In the genomic region with DNA sequence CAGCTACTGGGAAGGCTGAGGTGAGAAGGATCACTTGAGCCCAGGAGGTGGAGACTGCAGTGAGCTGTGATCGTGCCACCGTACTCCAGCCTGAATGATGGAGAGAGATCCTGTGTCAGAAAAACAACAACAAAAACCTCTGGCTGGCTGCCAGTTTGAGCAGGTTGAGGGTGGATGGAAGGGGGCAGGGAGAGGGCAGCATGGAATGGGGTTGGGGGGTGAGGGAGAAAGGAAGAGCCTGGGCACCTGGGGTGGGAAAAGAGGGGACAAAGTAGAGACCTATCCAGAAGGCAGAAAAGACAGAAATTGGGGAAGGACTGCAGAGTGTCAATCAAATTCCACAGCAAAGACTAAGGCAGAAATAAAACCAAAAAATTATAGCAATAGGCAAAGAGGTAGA, we compare ENCODE assay signal across 8 cellular contexts. TPM values are rescaled to one million over a fixed set of nuclear protein-coding genes. Genes with fewer than 3 reads are reported as not detected.
DNase-seq lines count a peak whose midpoint lies in the region; TF ChIP-seq lines count a peak whose summit lies in the region.

No MANE protein-coding gene starts in this region.

- peak overlapping the region; percentile 93 for H3K4me3 Mint-ChIP-seq in MCF 10A (ENCODE audit: unreplicated experiment)

- H3K4me1 Mint-ChIP-seq in MCF 10A (ENCODE audit: insufficient read depth, unreplicated experiment) = peaks cover 39% of the 10 kb centered on the region

- DNase-seq in NCI-H1092 treated with DMSO at 0.1 percent for 48 hours (lab: John Stamatoyannopoulos, UW) = peak; percentile 3
- no peak for DNase-seq in NCI-H1092 (lab: John Stamatoyannopoulos, UW)
- DNase-seq in NCI-H2107 treated with DMSO at 0.1 percent for 48 hours (lab: John Stamatoyannopoulos, UW; ENCODE audit: unreplicated experiment) = peak; percentile 81
- peak; percentile 47 for DNase-seq in MCF 10A (ENCODE audit: unreplicated experiment)
- no peak for DNase-seq in skeletal muscle cell (ENCODE audit: low read depth)
- no peak for DNase-seq in kidney glomerular epithelial cell (lab: John Stamatoyannopoulos, UW)
- DNase-seq in kidney tubule cell (ENCODE audit: low spot score) = no peak
- DNase-seq in NCI-H1930 (lab: John Stamatoyannopoulos, UW) = no peak

- BruUV-seq in MCF 10A (replicated peaks; lab: Mats Ljungman, UMichigan) = no TSS peak

- peaks cover 77% of the 10 kb centered on the region for H3K36me3 Mint-ChIP-seq in MCF 10A (ENCODE audit: insufficient read depth, unreplicated experiment)

- peak overlapping the region; percentile 84 for H3K4me3 ChIP-seq in skeletal muscle cell (ENCODE audit: low read depth, low read length)

- POLR2A ChIA-PET in MCF 10A (lab: Yijun Ruan, JAX) = interaction anchor here (0.6 to 6.9 kb wide), 9 partner anchors 9 to 442 kb away, joined by 3 to 147 read pairs (median 4); partner anchors contain the start of gene ZC3H4

- no peaks in the 10 kb centered on the region for H3K9me3 Mint-ChIP-seq in MCF 10A (ENCODE audit: unreplicated experiment)

- no peak for TF ChIP-seq CTCF in MCF 10A (IDR thresholded peaks at IDR 0.05; ENCODE audit: unreplicated experiment)

- peak overlapping the region; percentile 94 for H3K27ac Mint-ChIP-seq in MCF 10A (ENCODE audit: low read depth, unreplicated experiment)

- intact Hi-C loops in MCF 10A (cut with micrococcal nuclease) = loop anchor here (1.0 to 5.0 kb wide), 3 partner anchors 26 to 57 kb away; partner anchors contain the start of genes FKRP and STRN4

- no peaks in the 10 kb centered on the region for H3K27me3 Mint-ChIP-seq in MCF 10A (ENCODE audit: insufficient read depth, unreplicated experiment)

- CTCF ChIA-PET in MCF 10A (lab: Yijun Ruan, JAX) = interaction anchor here (0.5 to 4.1 kb wide), 7 partner anchors 14 to 111 kb away, joined by 4 to 26 read pairs (median 4); no protein-coding TSS in a partner anchor

RNA-seq across cellular contexts. Expression of gene SLC1A5, which starts 4.7 kb away (rescaled TPM):
- 372 and 417 TPM in 2 replicates for total RNA-seq in MCF 10A (2022)

RNA-seq across cellular contexts. Expression of gene STRN4, which starts 37.4 kb away (rescaled TPM):
- 90.1 and 92.3 TPM in 2 replicates for total RNA-seq in MCF 10A (2022)

RNA-seq across cellular contexts. Expression of gene FKRP, which starts 37.8 kb away (rescaled TPM):
- 21.2 and 23.9 TPM in 2 replicates for total RNA-seq in MCF 10A (2022)

Comparison
In these comparisons a context has a peak if more than half of its experiments do, and no peak if none do; other contexts are left out.
1. DNase-seq: peak in NCI-H1092 treated with DMSO at 0.1 percent for 48 hours (single experiment), NCI-H2107 treated with DMSO at 0.1 percent for 48 hours (single experiment) and MCF 10A (single experiment); none in NCI-H1092 (single experiment), skeletal muscle cell (single experiment), kidney glomerular epithelial cell (single experiment), kidney tubule cell (single experiment) and NCI-H1930 (0 of 2).